ENCODE assay signal across 19 cellular contexts in genomic region chr12:44465139-44465538, GRCh38.
DNase-seq lines count a peak whose midpoint lies in the region; ATAC-seq and TF ChIP-seq lines count a peak whose summit lies in the region.
"Had no signal": no experiment of that assay in that cellular context is flagged by ENCODE, and none has a peak within 500 bp of the region (broad histone marks: within the 10 kb centered on the region; RNA-seq: fewer than 3 reads in every experiment).

No MANE protein-coding gene starts in this region.

- H3K79me2 ChIP-seq in SK-N-SH (ENCODE audit: insufficient read depth) (no peaks in the 10 kb centered on the region), smooth muscle cell (ENCODE audit: low read depth) (no peaks in the 10 kb centered on the region)

- H3K4me1 ChIP-seq in SK-N-SH (ENCODE audit: control insufficient read depth in 1 of 2, insufficient read depth in 2 of 2, low read depth in 1 of 2, low read length in 1 of 2) (no peaks in the 10 kb centered on the region), smooth muscle cell (ENCODE audit: low read depth) (peaks cover 8% of the 10 kb centered on the region)
- H3K4me1 ChIP-seq: esophagus squamous epithelium, heart left ventricle, pancreas, stomach had no signal

- H3K4me3 ChIP-seq in SK-N-SH (ENCODE audit: low read depth in 2 of 2, low read length in 1 of 2), result no peak overlapping the region
- H3K4me3 ChIP-seq in LNCaP clone FGC (ENCODE audit: low read depth, low read length), result no peak overlapping the region
- H3K4me3 ChIP-seq in smooth muscle cell, result no peak overlapping the region
- H3K4me3 ChIP-seq: coronary artery, esophagus squamous epithelium, heart left ventricle, pancreas, stomach had no signal

- no peaks in the 10 kb centered on the region for H3K36me3 ChIP-seq in SK-N-SH (replicated peaks in 1 of 2; ENCODE audit: control insufficient read depth in 1 of 2, insufficient read depth in 2 of 2, low read length in 1 of 2)
- no peaks in the 10 kb centered on the region for H3K36me3 ChIP-seq in smooth muscle cell (ENCODE audit: low read depth)
- H3K36me3 ChIP-seq: esophagus squamous epithelium, heart left ventricle, pancreas, stomach had no signal

- H4K20me1 ChIP-seq in SK-N-SH (ENCODE audit: insufficient read depth) (no peaks in the 10 kb centered on the region), smooth muscle cell (ENCODE audit: low read depth) (no peaks in the 10 kb centered on the region)

- no peak overlapping the region for H2AFZ ChIP-seq in SK-N-SH (ENCODE audit: low read depth)
- no peak overlapping the region for H2AFZ ChIP-seq in smooth muscle cell (ENCODE audit: low read depth)

- H3K4me2 ChIP-seq in SK-N-SH (no peak overlapping the region), smooth muscle cell (no peak overlapping the region)

- peak; percentile 26; the same call in 1 of the 2 replicates for TF ChIP-seq RAD21 in SK-N-SH (IDR thresholded peaks at IDR 0.05; ENCODE audit: low read length)

- TF ChIP-seq CTCF in SK-N-SH (IDR thresholded peaks at IDR 0.05) (peak; percentile 32), LNCaP clone FGC (IDR thresholded peaks at IDR 0.05; ENCODE audit: control insufficient read depth, extremely low read depth, insufficient read depth) (peak; percentile 54), smooth muscle cell (IDR thresholded peaks at IDR 0.05; ENCODE audit: borderline replicate concordance, insufficient read depth, poor library complexity, severe bottlenecking) (peak; percentile 7)

- H3F3A ChIP-seq in SK-N-SH (replicated peaks; ENCODE audit: insufficient read depth) (no peaks in the 10 kb centered on the region), smooth muscle cell (ENCODE audit: low read depth) (no peaks in the 10 kb centered on the region)

- ATAC-seq in SK-N-SH treated with all-trans-retinoic acid at 6 μM for 48 hours (no peak), GM18502 (IDR thresholded peaks at IDR 0.05; ENCODE audit: poor library complexity, unreplicated experiment) (no peak)
- ATAC-seq: heart left ventricle, pancreas, Right ventricle myocardium inferior had no signal

- H3K9me3 ChIP-seq in SK-N-SH (no peaks in the 10 kb centered on the region), smooth muscle cell (replicated peaks; ENCODE audit: low read depth) (no peaks in the 10 kb centered on the region)
- H3K9me3 ChIP-seq: esophagus squamous epithelium, pancreas had no signal

- DNase-seq in SK-N-SH (no peak), LNCaP clone FGC (ENCODE audit: low read depth) (no peak), astrocyte of the hippocampus (ENCODE audit: low read depth, low spot score) (peak; percentile 19), smooth muscle cell (lab: John Stamatoyannopoulos, UW; ENCODE audit: unreplicated experiment) (no peak), NCI-H1105 treated with DMSO at 0.1 percent for 48 hours (lab: John Stamatoyannopoulos, UW) (no peak), NCI-H2227 treated with DMSO at 0.1 percent for 48 hours (lab: John Stamatoyannopoulos, UW) (no peak)
- DNase-seq: activated CD4-positive, alpha-beta memory T cell treated with anti-CD3 and anti-CD28 coated beads for 36 hours; anterior cingulate cortex; DMS79; esophagus squamous epithelium; heart left ventricle; kidney glomerular epithelial cell; NCI-H1417 treated with DMSO at 0.1 percent for 48 hours; pancreas; stomach had no signal

- POLR2A ChIA-PET in SK-N-SH (lab: Yijun Ruan, JAX), result no interaction called here

- 26% methylated on average over 2 of the region's 2 CpGs for WGBS in SK-N-SH (ENCODE audit: low lambda C conversion rate)
- 82% methylated on average over 2 of the region's 2 CpGs for WGBS in smooth muscle cell (ENCODE audit: low lambda C conversion rate)

- H3K27ac ChIP-seq in SK-N-SH (ENCODE audit: low read depth in 2 of 2, low read length in 1 of 2) (no peak overlapping the region), smooth muscle cell (ENCODE audit: low read depth) (no peak overlapping the region)
- H3K27ac ChIP-seq: coronary artery, esophagus squamous epithelium, heart left ventricle, pancreas, stomach had no signal

- H3K9me2 ChIP-seq in SK-N-SH, result no peaks in the 10 kb centered on the region

- TF ChIP-seq EP300 in SK-N-SH (IDR thresholded peaks at IDR 0.05; ENCODE audit: borderline replicate concordance in 1 of 2, low read depth in 1 of 2, low read length in 1 of 2), result no peak

- H3K9ac ChIP-seq in SK-N-SH (no peak overlapping the region), smooth muscle cell (ENCODE audit: low read depth) (no peak overlapping the region)

- CTCF ChIA-PET in SK-N-SH (lab: Yijun Ruan, JAX), result no interaction called here

- no peaks in the 10 kb centered on the region for H3K27me3 ChIP-seq in SK-N-SH (ENCODE audit: insufficient read depth)
- H3K27me3 ChIP-seq in smooth muscle cell (ENCODE audit: low read depth), result no peaks in the 10 kb centered on the region
- H3K27me3 ChIP-seq: esophagus squamous epithelium, heart left ventricle, pancreas, stomach had no signal

TF ChIP-seq in SK-N-SH, 30 proteins besides CTCF, POLR2A, EP300 and RAD21:
- TF ChIP-seq PBX3 (IDR thresholded peaks at IDR 0.05) (no peak), MXI1 (IDR thresholded peaks at IDR 0.05; ENCODE audit: low read depth, low read length) (no peak), NFIC (IDR thresholded peaks at IDR 0.05; ENCODE audit: borderline replicate concordance) (no peak), NRF1 (IDR thresholded peaks at IDR 0.05; ENCODE audit: low read depth, low read length) (no peak), RXRA (IDR thresholded peaks at IDR 0.05; ENCODE audit: borderline replicate concordance, low read depth) (no peak), SMC3 (IDR thresholded peaks at IDR 0.05; ENCODE audit: low read depth, low read length) (peak; percentile 14; the same call in 1 of the 2 replicates)

TF ChIP-seq in SK-N-SH treated with all-trans-retinoic acid at 6 μM for 48 hours, 23 proteins besides CTCF, POLR2A, EP300 and RAD21:
- no peak for TF ChIP-seq GLIS3 (CRISPR knock-in tag; IDR thresholded peaks at IDR 0.05)
- no peak for TF ChIP-seq PATZ1 (CRISPR knock-in tag; IDR thresholded peaks at IDR 0.05; ENCODE audit: borderline replicate concordance)
- no peak for TF ChIP-seq ESRRG (CRISPR knock-in tag; IDR thresholded peaks at IDR 0.05)
- TF ChIP-seq CSDC2 (CRISPR knock-in tag; IDR thresholded peaks at IDR 0.05), result no peak
- TF ChIP-seq BACH2 (CRISPR knock-in tag; IDR thresholded peaks at IDR 0.05; ENCODE audit: borderline replicate concordance), result no peak
- TF ChIP-seq, protein P1, sequence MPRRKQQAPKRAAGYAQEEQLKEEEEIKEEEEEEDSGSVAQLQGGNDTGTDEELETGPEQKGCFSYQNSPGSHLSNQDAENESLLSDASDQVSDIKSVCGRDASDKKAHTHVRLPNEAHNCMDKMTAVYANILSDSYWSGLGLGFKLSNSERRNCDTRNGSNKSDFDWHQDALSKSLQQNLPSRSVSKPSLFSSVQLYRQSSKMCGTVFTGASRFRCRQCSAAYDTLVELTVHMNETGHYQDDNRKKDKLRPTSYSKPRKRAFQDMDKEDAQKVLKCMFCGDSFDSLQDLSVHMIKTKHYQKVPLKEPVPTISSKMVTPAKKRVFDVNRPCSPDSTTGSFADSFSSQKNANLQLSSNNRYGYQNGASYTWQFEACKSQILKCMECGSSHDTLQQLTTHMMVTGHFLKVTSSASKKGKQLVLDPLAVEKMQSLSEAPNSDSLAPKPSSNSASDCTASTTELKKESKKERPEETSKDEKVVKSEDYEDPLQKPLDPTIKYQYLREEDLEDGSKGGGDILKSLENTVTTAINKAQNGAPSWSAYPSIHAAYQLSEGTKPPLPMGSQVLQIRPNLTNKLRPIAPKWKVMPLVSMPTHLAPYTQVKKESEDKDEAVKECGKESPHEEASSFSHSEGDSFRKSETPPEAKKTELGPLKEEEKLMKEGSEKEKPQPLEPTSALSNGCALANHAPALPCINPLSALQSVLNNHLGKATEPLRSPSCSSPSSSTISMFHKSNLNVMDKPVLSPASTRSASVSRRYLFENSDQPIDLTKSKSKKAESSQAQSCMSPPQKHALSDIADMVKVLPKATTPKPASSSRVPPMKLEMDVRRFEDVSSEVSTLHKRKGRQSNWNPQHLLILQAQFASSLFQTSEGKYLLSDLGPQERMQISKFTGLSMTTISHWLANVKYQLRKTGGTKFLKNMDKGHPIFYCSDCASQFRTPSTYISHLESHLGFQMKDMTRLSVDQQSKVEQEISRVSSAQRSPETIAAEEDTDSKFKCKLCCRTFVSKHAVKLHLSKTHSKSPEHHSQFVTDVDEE (CRISPR knock-in tag; IDR thresholded peaks at IDR 0.05), result no peak
- no peak for TF ChIP-seq TOX (CRISPR knock-in tag; IDR thresholded peaks at IDR 0.05; ENCODE audit: borderline replicate concordance)
- TF ChIP-seq, protein P2, sequence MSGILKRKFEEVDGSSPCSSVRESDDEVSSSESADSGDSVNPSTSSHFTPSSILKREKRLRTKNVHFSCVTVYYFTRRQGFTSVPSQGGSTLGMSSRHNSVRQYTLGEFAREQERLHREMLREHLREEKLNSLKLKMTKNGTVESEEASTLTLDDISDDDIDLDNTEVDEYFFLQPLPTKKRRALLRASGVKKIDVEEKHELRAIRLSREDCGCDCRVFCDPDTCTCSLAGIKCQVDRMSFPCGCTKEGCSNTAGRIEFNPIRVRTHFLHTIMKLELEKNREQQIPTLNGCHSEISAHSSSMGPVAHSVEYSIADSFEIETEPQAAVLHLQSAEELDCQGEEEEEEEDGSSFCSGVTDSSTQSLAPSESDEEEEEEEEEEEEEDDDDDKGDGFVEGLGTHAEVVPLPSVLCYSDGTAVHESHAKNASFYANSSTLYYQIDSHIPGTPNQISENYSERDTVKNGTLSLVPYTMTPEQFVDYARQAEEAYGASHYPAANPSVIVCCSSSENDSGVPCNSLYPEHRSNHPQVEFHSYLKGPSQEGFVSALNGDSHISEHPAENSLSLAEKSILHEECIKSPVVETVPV (CRISPR knock-in tag; IDR thresholded peaks at IDR 0.05), result no peak
- no peak for TF ChIP-seq ZC3H10 (CRISPR knock-in tag; IDR thresholded peaks at IDR 0.05)
